Comparison of ENCODE assay signal across 8 cellular contexts in genomic region chrX:23907496-23908218, GRCh38. TPM values are rescaled to one million over a fixed set of nuclear protein-coding genes. Genes with fewer than 3 reads are reported as not detected.
DNase-seq lines count a peak whose midpoint lies in the region; ATAC-seq and TF ChIP-seq lines count a peak whose summit lies in the region.

APOO (minus strand) TSS chrX:23907938; CDS start chrX:23907702, 236 bp downstream.
A gene with protein sequence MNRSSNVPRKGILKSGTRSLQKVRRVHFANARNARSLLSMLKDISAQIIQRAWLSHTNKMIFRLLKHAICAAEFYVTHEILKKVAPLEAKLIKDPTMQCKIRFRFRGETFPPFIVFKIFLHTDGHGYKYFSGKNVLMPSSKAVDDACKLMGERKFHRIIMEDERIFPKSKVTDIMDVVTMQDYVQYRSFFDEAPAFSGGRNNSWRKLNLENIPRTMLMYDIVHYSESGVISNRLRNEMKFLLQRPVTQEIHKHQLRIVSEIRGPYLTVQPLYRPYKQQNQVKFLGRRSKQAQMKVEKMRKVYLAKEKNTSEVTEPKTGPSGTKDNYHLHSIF (plus strand): TSS chrX:23908006. CDS start chrX:23910303, 2,297 bp downstream.

- TF ChIP-seq POLR2A in Peyer's patch (IDR thresholded peaks at IDR 0.05), result peak; percentile 17 to 50

- H3K4me1 ChIP-seq in Karpas-422 (ENCODE audit: low read length) (peaks cover 24% of the 10 kb centered on the region), Peyer's patch (no peaks in the 10 kb centered on the region)

- H3K4me3 ChIP-seq in Karpas-422 (ENCODE audit: low read length) (peak within 1 kb of the TSS; percentile 75), Peyer's patch (peak within 1 kb of the TSS; percentile 47 to 73 (median 57))

- peak within 1 kb of the TSS; percentile 89 for H3K27ac Mint-ChIP-seq in activated T-helper 1 cell treated with anti-CD3 and anti-CD28 coated beads, Interleukin-12 subunit alpha, Interleukin-12 subunit beta, Interleukin-2, Interleukin-4 antibody, amounts not matched to agents 30 ng/mL and 10 ng/mL and 1 ng/mL, durations not matched to agents 14 hours and 24 hours and 36 hours
- H3K27ac Mint-ChIP-seq in natural killer cell, result peak within 1 kb of the TSS; percentile 84 to 88

- H3K79me2 ChIP-seq in Karpas-422 (ENCODE audit: low read length), result peaks cover 17% of the 10 kb centered on the region

- H3K9me3 Mint-ChIP-seq in activated T-helper 1 cell treated with anti-CD3 and anti-CD28 coated beads, Interleukin-12 subunit alpha, Interleukin-12 subunit beta, Interleukin-2, Interleukin-4 antibody, amounts not matched to agents 30 ng/mL and 10 ng/mL and 1 ng/mL, durations not matched to agents 14 hours and 24 hours and 36 hours, result no peaks in the 10 kb centered on the region
- H3K9me3 Mint-ChIP-seq in natural killer cell, result no peaks in the 10 kb centered on the region

- peak within 1 kb of the TSS; percentile 86 for H3K9ac ChIP-seq in Karpas-422 (ENCODE audit: low read length)

- intact Hi-C loops in activated T-helper 1 cell treated with anti-CD3 and anti-CD28 coated beads, Interleukin-12 subunit alpha, Interleukin-12 subunit beta, Interleukin-2, Interleukin-4 antibody, amounts not matched to agents 30 ng/mL and 10 ng/mL and 1 ng/mL, durations not matched to agents 14 hours and 24 hours and 36 hours (cut with micrococcal nuclease), result loop anchor here (1.0 to 10.0 kb wide), 10 partner anchors 46 to 335 kb away; partner anchors contain the start of genes ACOT9, EIF2S3, PRDX4 and SAT1
- intact Hi-C loops in natural killer cell (cut with micrococcal nuclease), result loop anchor here (1.0 to 10.0 kb wide), 6 partner anchors 46 to 337 kb away; partner anchors contain the start of genes EIF2S3 and SAT1

- H3K4me2 ChIP-seq in Karpas-422 (ENCODE audit: low read depth, low read length, poor library complexity, severe bottlenecking), result peak within 1 kb of the TSS; percentile 73

- peak within 1 kb of the TSS; percentile 65 for H2AFZ ChIP-seq in Karpas-422 (ENCODE audit: low read length)

- no peaks in the 10 kb centered on the region for H3K36me3 Mint-ChIP-seq in activated T-helper 1 cell treated with anti-CD3 and anti-CD28 coated beads, Interleukin-12 subunit alpha, Interleukin-12 subunit beta, Interleukin-2, Interleukin-4 antibody, amounts not matched to agents 30 ng/mL and 10 ng/mL and 1 ng/mL, durations not matched to agents 14 hours and 24 hours and 36 hours (ENCODE audit: low read depth)
- no peaks in the 10 kb centered on the region for H3K36me3 Mint-ChIP-seq in natural killer cell

- H3K9me2 ChIP-seq in Karpas-422 (replicated peaks; ENCODE audit: insufficient read depth, low read length), result no peaks in the 10 kb centered on the region

- ATAC-seq in GM21825 (IDR thresholded peaks at IDR 0.05; ENCODE audit: unreplicated experiment) (peak; percentile 92), natural killer cell (peak; percentile 90 to 97 (median 90))
- peak; percentile 97 for ATAC-seq in stimulated activated naive CD8-positive, alpha-beta T cell treated with anti-CD3 and anti-CD28 coated beads, Interleukin-15, Interleukin-2, amounts not matched to agents 100 U/mL and 50 U/mL, for 24 hours

- TF ChIP-seq CTCF in Peyer's patch (IDR thresholded peaks at IDR 0.05) (peak; percentile 64 to 94 (median 86)), natural killer cell (IDR thresholded peaks at IDR 0.05) (peak; percentile 69)

- H3K4me1 Mint-ChIP-seq in activated T-helper 1 cell treated with anti-CD3 and anti-CD28 coated beads, Interleukin-12 subunit alpha, Interleukin-12 subunit beta, Interleukin-2, Interleukin-4 antibody, amounts not matched to agents 30 ng/mL and 10 ng/mL and 1 ng/mL, durations not matched to agents 14 hours and 24 hours and 36 hours (ENCODE audit: low read depth), result peaks cover 13% of the 10 kb centered on the region
- H3K4me1 Mint-ChIP-seq in natural killer cell, result peaks cover 6 to 7% of the 10 kb centered on the region in 2 donors

- peak; percentile 94 for DNase-seq in Daoy (ENCODE audit: low read depth)
- peak; percentile 96 for DNase-seq in Karpas-422
- DNase-seq in Peyer's patch, result peak; percentile 88 to 96 (median 92)
- peak; percentile 88 for DNase-seq in activated T-helper 1 cell treated with anti-CD3 and anti-CD28 coated beads, Interleukin-12 subunit alpha, Interleukin-12 subunit beta, Interleukin-2, Interleukin-4 antibody, amounts not matched to agents 30 ng/mL and 10 ng/mL and 1 ng/mL, durations not matched to agents 14 hours and 24 hours and 36 hours (ENCODE audit: low spot score)
- peak; percentile 90 for DNase-seq in fibroblast of gingiva (ENCODE audit: low read depth)
- peak; percentile 85 for DNase-seq in natural killer cell
- DNase-seq in stimulated activated naive CD8-positive, alpha-beta T cell treated with anti-CD3 and anti-CD28 coated beads, Interleukin-15, Interleukin-2, amounts not matched to agents 100 U/mL and 50 U/mL, for 24 hours, result peak; percentile 88

- no peaks in the 10 kb centered on the region for H3K36me3 ChIP-seq in Karpas-422 (ENCODE audit: insufficient read depth, low read length)
- no peaks in the 10 kb centered on the region for H3K36me3 ChIP-seq in Peyer's patch

- H3K27me3 Mint-ChIP-seq in activated T-helper 1 cell treated with anti-CD3 and anti-CD28 coated beads, Interleukin-12 subunit alpha, Interleukin-12 subunit beta, Interleukin-2, Interleukin-4 antibody, amounts not matched to agents 30 ng/mL and 10 ng/mL and 1 ng/mL, durations not matched to agents 14 hours and 24 hours and 36 hours (ENCODE audit: insufficient read depth), result no peaks in the 10 kb centered on the region
- H3K27me3 Mint-ChIP-seq in natural killer cell (ENCODE audit: low read depth in 2 of 2), result no peaks in the 10 kb centered on the region

- H4K20me1 ChIP-seq in Karpas-422 (ENCODE audit: insufficient read depth, low read depth, low read length), result no peaks in the 10 kb centered on the region

- H3K27ac ChIP-seq in Karpas-422 (ENCODE audit: low read length) (peak within 1 kb of the TSS; percentile 93), Peyer's patch (peak within 1 kb of the TSS; percentile 82 to 93 (median 86))

- H3K27me3 ChIP-seq in Karpas-422 (ENCODE audit: low read length) (no peaks in the 10 kb centered on the region), Peyer's patch (no peaks in the 10 kb centered on the region)

- peak within 1 kb of the TSS; percentile 85 for H3K4me3 Mint-ChIP-seq in activated T-helper 1 cell treated with anti-CD3 and anti-CD28 coated beads, Interleukin-12 subunit alpha, Interleukin-12 subunit beta, Interleukin-2, Interleukin-4 antibody, amounts not matched to agents 30 ng/mL and 10 ng/mL and 1 ng/mL, durations not matched to agents 14 hours and 24 hours and 36 hours
- peak within 1 kb of the TSS; percentile 84 for H3K4me3 Mint-ChIP-seq in natural killer cell

- H3K9me3 ChIP-seq in Karpas-422 (ENCODE audit: low read length) (no peaks in the 10 kb centered on the region), Peyer's patch (no peaks in the 10 kb centered on the region)

RNA-seq across cellular contexts. Expression of gene APOO, which starts in this region (rescaled TPM):
- total RNA-seq in Daoy (2014; rRNA removed; shearing (Covaris generic)), result 29.4 and 49.9 TPM in 2 replicates
- 27.3 and 37.4 TPM in 2 replicates for total RNA-seq in Karpas-422 (2014; rRNA removed; shearing (Covaris generic); ENCODE audit: low replicate concordance)
- total RNA-seq in Peyer's patch (10 to 100 TPM; 12.1 to 20.6 (median 17.8) TPM), natural killer cell (10 to 100 TPM in 1 of 3 donors, 1 to 10 TPM in 2; 8.8 to 13.0 (median 10.0) TPM)
- 29.0 and 30.0 TPM in 2 replicates for total RNA-seq in activated T-helper 1 cell treated with anti-CD3 and anti-CD28 coated beads, Interleukin-12 subunit alpha, Interleukin-12 subunit beta, Interleukin-2, Interleukin-4 antibody, amounts not matched to agents 30 ng/mL and 10 ng/mL and 1 ng/mL, durations not matched to agents 14 hours and 24 hours and 36 hours

RNA-seq across cellular contexts. Expression of the second gene that starts in this region (rescaled TPM):
- not detected in 2 replicates for total RNA-seq in Daoy (2014; rRNA removed; shearing (Covaris generic))
- not detected in 2 replicates for total RNA-seq in Karpas-422 (2014; rRNA removed; shearing (Covaris generic); ENCODE audit: low replicate concordance)
- under 1 TPM in 1 of 4 donors, not detected in 3; 0.53 TPM for total RNA-seq in Peyer's patch
- total RNA-seq in activated T-helper 1 cell treated with anti-CD3 and anti-CD28 coated beads, Interleukin-12 subunit alpha, Interleukin-12 subunit beta, Interleukin-2, Interleukin-4 antibody, amounts not matched to agents 30 ng/mL and 10 ng/mL and 1 ng/mL, durations not matched to agents 14 hours and 24 hours and 36 hours, result not detected in 2 replicates
- not detected for total RNA-seq in natural killer cell

Comparison
In these comparisons a context has a peak if more than half of its experiments do, and no peak if none do; other contexts are left out.
1. Peak in every context shown above with its lines: DNase-seq, ATAC-seq, H3K4me3 ChIP-seq and H3K27ac ChIP-seq.